ENCODE assay signal across 7 cellular contexts in the genomic region with DNA sequence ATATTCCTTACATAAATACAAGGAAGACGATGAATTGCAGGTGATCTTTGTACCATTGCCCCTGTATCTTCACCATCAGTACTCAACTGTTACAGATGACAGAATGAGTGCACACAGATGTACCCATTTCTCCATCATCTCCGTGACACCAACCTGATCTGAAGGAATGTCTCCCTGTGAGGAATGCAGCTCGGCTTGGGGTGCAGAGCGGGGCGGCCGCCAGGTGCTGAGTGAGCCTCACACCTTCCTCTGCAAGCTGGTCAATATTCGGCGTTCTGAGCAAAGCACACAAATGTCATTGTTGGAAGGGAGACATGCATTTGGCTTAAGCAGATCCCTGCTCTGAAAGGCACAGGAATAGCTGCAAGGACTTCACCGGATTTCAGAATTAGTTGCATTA.
"Had no signal": no experiment of that assay in that cellular context is flagged by ENCODE, and none has a peak within 500 bp of the region (broad histone marks: within the 10 kb centered on the region; RNA-seq: fewer than 3 reads in every experiment).

No MANE protein-coding gene starts in this region.

- FAIRE-seq: G401.6, GM12878, GM12891, GM12892, GM18507, GM19239 had no signal

- DNase-seq: GF-D8 had no signal

- H3K4me3 ChIP-seq: GM12878 had no signal

- ATAC-seq: GM12878 had no signal
